ENCODE assay signal across 2 cellular contexts in the genomic region with DNA sequence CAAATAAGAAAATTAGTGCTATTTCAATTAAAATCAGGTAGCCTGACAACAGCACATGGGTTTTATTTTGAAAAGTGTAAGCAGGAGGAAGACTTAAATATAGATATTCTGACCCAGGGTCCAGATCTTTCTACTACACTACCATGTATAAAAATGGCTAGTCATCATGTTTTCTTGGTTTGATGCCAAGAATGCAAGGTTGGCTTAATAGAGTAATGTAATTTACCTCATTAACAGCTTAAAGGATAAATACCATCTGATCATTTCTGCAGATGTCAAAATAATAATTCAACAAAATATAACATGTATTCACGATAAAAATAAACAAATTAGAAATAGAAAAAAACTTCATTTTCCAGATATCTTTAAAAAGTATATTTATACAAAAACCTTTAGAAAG.
TF ChIP-seq lines count a peak whose summit lies in the region.

No MANE protein-coding gene starts in this region.

TF ChIP-seq in IMR-90, 13 proteins besides CTCF, POLR2A, EP300 and RAD21:
- TF ChIP-seq RCOR1 (IDR thresholded peaks at IDR 0.05; ENCODE audit: insufficient replicate concordance, low read length) (no peak), RFX5 (IDR thresholded peaks at IDR 0.05; ENCODE audit: low read depth, low read length) (no peak), MAFK (IDR thresholded peaks at IDR 0.05; ENCODE audit: low read depth, low read length) (peak; percentile 31; the same call in 1 of the 2 replicates), NFE2L2 (IDR thresholded peaks at IDR 0.05; ENCODE audit: low read depth, low read length) (no peak)
- TF ChIP-seq, protein P1, sequence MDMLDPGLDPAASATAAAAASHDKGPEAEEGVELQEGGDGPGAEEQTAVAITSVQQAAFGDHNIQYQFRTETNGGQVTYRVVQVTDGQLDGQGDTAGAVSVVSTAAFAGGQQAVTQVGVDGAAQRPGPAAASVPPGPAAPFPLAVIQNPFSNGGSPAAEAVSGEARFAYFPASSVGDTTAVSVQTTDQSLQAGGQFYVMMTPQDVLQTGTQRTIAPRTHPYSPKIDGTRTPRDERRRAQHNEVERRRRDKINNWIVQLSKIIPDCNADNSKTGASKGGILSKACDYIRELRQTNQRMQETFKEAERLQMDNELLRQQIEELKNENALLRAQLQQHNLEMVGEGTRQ (IDR thresholded peaks at IDR 0.05; ENCODE audit: low read depth, low read length), result no peak

TF ChIP-seq in K562, 482 proteins besides CTCF, POLR2A, EP300 and RAD21:
- TF ChIP-seq C11orf30 (IDR thresholded peaks at IDR 0.05; ENCODE audit: low read depth) (peak; percentile 27; the same call in 1 of the 2 replicates), ZNF316 (IDR thresholded peaks at IDR 0.05) (peak; percentile 58), NFIC (IDR thresholded peaks at IDR 0.05) (peak; percentile 56), BMI1 (IDR thresholded peaks at IDR 0.05; ENCODE audit: low read length) (no peak), YY1 (IDR thresholded peaks at IDR 0.05; ENCODE audit: borderline replicate concordance in 1 of 3, control insufficient read depth in 1 of 3, extremely low read depth in 1 of 3, insufficient read depth in 3 of 3, insufficient read length in 1 of 3, insufficient replicate concordance in 2 of 3, low read depth in 1 of 3, low read length in 2 of 3) (no peak), MAFG (tag; conservative IDR thresholded peaks at IDR 0.05) (peak; percentile 53), ZNF324 (CRISPR knock-in tag; IDR thresholded peaks at IDR 0.05) (peak; percentile 82)
